ENCODE assay signal across 8 cellular contexts in the genomic region with DNA sequence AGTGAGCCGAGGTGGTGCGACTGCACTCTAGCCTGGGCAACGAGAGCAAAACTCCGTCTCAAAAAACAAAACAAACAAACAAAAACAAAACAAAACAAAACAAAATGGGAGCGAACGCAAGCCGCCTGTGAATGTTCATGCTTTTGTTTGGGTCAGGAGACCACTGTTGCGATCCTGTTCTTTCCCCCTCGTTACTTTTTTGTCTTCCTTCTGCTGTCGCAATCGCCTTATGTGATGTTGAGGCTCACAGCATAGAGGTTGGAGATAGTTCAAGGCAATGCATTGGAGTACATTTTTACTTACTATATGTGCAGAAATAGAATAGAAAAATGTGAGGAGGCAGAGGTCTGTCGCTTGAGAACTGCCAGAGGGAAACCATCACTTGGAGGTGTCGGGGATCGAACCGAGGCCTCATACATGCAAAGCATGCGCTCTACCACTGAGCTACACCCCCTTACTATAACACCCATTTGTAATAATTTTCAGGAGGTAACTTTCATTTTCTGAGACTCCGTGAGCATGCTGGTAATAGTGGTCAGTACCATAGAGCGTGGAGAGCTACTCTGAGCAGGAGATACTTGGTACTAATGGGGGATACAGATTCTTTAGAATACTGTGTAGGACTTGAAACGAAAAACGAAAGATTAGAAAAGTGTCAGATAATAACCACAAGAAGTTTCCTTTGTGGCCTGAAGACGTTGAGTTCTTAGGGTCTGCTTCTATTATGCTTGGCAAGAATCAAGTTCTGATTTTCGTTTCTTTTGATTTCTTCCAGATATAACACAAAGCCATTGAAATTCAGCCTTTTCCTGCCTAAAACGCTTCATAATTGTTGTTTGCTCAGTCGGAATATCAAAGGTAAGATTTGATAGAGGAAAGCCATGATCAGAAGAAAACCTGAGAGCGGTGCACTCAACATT.
A peak's percentile ranks its signal among the peaks of the same experiment; 100 is the strongest.
DNase-seq lines count a peak whose midpoint lies in the region; ATAC-seq and TF ChIP-seq lines count a peak whose summit lies in the region.

No MANE protein-coding gene starts in this region.

- intact Hi-C loops in Right ventricle myocardium superior (cut with DNase I) = no loop called here

- peak overlapping the region; percentile 51; the same call in 1 of the 2 replicates for H3K9ac ChIP-seq in ES-I3 (ENCODE audit: low read depth, low read length)

- H3K9me2 ChIP-seq in hepatocyte (replicated peaks; ENCODE audit: insufficient read depth) = no peaks in the 10 kb centered on the region

- H3K4me2 ChIP-seq in hepatocyte = peak overlapping the region; percentile 32

- no peaks in the 10 kb centered on the region for H4K20me1 ChIP-seq in hepatocyte (ENCODE audit: insufficient read depth, poor library complexity, severe bottlenecking)

- H2AFZ ChIP-seq in hepatocyte = no peak overlapping the region

- H3K36me3 ChIP-seq in ES-I3 (ENCODE audit: insufficient read depth, low read length) (no peaks in the 10 kb centered on the region), hepatocyte (replicated peaks; ENCODE audit: insufficient read depth, low read depth) (no peaks in the 10 kb centered on the region), right atrium auricular region (no peaks in the 10 kb centered on the region)

- peak; percentile 59 for ATAC-seq in HG03565 (IDR thresholded peaks at IDR 0.05; ENCODE audit: unreplicated experiment)
- ATAC-seq in HG02798 (IDR thresholded peaks at IDR 0.05; ENCODE audit: poor library complexity, unreplicated experiment) = no peak
- no peak for ATAC-seq in Right ventricle myocardium superior (ENCODE audit: poor library complexity)
- ATAC-seq in HG03521 (IDR thresholded peaks at IDR 0.05; ENCODE audit: unreplicated experiment) = no peak

- in situ Hi-C loops in SK-MEL-5 (cut with HindIII; ENCODE audit: low pct_unique_long_range_greater_than_20kb, low sequenced_read_pairs) = no loop called here

- H3K79me2 ChIP-seq in hepatocyte = no peaks in the 10 kb centered on the region

- H3K9me3 ChIP-seq in ES-I3 (ENCODE audit: control insufficient read depth, insufficient read depth, low read length) (no peaks in the 10 kb centered on the region), hepatocyte (ENCODE audit: low read depth) (no peaks in the 10 kb centered on the region), right atrium auricular region (no peaks in the 10 kb centered on the region)

- H3K27ac ChIP-seq in hepatocyte (no peak overlapping the region), right atrium auricular region (no peak overlapping the region)

- 44% methylated on average over 25 of the region's 25 CpGs for whole genome bisulfite sequencing in hepatocyte (ENCODE audit: low lambda C conversion rate, missing lambda C conversion rate)

- TF ChIP-seq CTCF in hepatocyte (IDR thresholded peaks at IDR 0.05; ENCODE audit: poor library complexity) (no peak), right atrium auricular region (IDR thresholded peaks at IDR 0.05) (no peak)

- H3K4me1 ChIP-seq in ES-I3 (ENCODE audit: insufficient read depth, low read length) (no peaks in the 10 kb centered on the region), hepatocyte (ENCODE audit: insufficient read depth) (no peaks in the 10 kb centered on the region), right atrium auricular region (no peaks in the 10 kb centered on the region)

- no peak overlapping the region for H3K4me3 ChIP-seq in hepatocyte
- H3K4me3 ChIP-seq in right atrium auricular region = no peak overlapping the region

- DNase-seq in SK-MEL-5 (ENCODE audit: low read depth, low spot score) (peak; percentile 90), hepatocyte (ENCODE audit: low spot score) (no peak), Right ventricle myocardium superior (no peak), right atrium auricular region (ENCODE audit: low spot score) (no peak)

- peaks cover 59% of the 10 kb centered on the region for H3K27me3 ChIP-seq in hepatocyte
- H3K27me3 ChIP-seq in right atrium auricular region = no peaks in the 10 kb centered on the region
